ENCODE assay signal across 9 cellular contexts in the genomic region with DNA sequence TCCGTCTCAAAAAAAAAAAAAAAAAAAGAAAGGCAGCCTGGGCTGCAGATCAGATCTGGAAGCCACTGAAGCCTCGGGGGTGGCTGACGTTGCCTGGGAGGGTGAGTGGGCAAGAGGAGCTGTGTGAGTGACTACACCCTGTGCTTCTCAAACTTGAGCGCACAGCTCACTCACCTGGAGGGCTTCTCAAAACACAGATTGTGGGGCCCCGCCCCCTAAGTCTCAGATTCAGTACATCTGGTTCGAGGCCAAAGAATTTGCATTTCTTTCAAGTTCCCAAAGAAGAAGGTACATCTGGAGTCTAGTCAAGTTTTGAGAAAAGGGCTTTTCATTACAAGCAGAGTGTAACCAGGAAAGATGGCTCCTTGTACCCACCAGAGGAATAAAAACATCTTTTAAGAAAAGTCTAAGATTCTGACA.
DNase-seq lines count a peak whose midpoint lies in the region; ATAC-seq and TF ChIP-seq lines count a peak whose summit lies in the region.
"Had no signal": no experiment of that assay in that cellular context is flagged by ENCODE, and none has a peak within 500 bp of the region (broad histone marks: within the 10 kb centered on the region; RNA-seq: fewer than 3 reads in every experiment).

No MANE protein-coding gene starts in this region.

- no peak for TF ChIP-seq CTCF in transverse colon (IDR thresholded peaks at IDR 0.05)
- TF ChIP-seq CTCF in hepatocyte (IDR thresholded peaks at IDR 0.05; ENCODE audit: poor library complexity) = no peak

- H3K27me3 ChIP-seq in transverse colon (no peaks in the 10 kb centered on the region), hepatocyte (no peaks in the 10 kb centered on the region)
- H3K27me3 ChIP-seq: BE2C had no signal

- no peaks in the 10 kb centered on the region for H4K20me1 ChIP-seq in hepatocyte (ENCODE audit: insufficient read depth, poor library complexity, severe bottlenecking)

- ATAC-seq in HG03175 (IDR thresholded peaks at IDR 0.05; ENCODE audit: unreplicated experiment) = peak; percentile 71

- no peak for TF ChIP-seq POLR2A in transverse colon (IDR thresholded peaks at IDR 0.05)

- H3K4me3 ChIP-seq in transverse colon (no peak overlapping the region), hepatocyte (no peak overlapping the region)

- H3K4me2 ChIP-seq in hepatocyte = no peak overlapping the region

- H3K36me3 ChIP-seq in transverse colon (no peaks in the 10 kb centered on the region), hepatocyte (replicated peaks; ENCODE audit: insufficient read depth, low read depth) (no peaks in the 10 kb centered on the region)
- H3K36me3 ChIP-seq: BE2C had no signal

- 76% methylated on average over 6 of the region's 6 CpGs; no CpG with 5 or more reads in 1 of the 2 donors for WGBS in transverse colon (ENCODE audit: low coverage in 1 of 2), 2 donors
- WGBS in hepatocyte (ENCODE audit: low lambda C conversion rate, missing lambda C conversion rate) = 65% methylated on average over 6 of the region's 6 CpGs

- H3K4me1 ChIP-seq in transverse colon = peaks cover 0 to 18% (median 5%) of the 10 kb centered on the region in 4 donors
- no peaks in the 10 kb centered on the region for H3K4me1 ChIP-seq in hepatocyte (ENCODE audit: insufficient read depth)
- H3K4me1 ChIP-seq: BE2C had no signal

- TF ChIP-seq EP300 in transverse colon (IDR thresholded peaks at IDR 0.05; ENCODE audit: low read depth) = no peak

- no peaks in the 10 kb centered on the region for H3K9me2 ChIP-seq in hepatocyte (replicated peaks; ENCODE audit: insufficient read depth)

- H3K27ac ChIP-seq in transverse colon = peak overlapping the region in 1 of 4 donors; percentile 25
- no peak overlapping the region for H3K27ac ChIP-seq in hepatocyte

- H3K79me2 ChIP-seq in hepatocyte = no peaks in the 10 kb centered on the region

- intact Hi-C loops in transverse colon (cut with DNase I; ENCODE audit: low total_unique reads) = no loop called here

- DNase-seq in activated naive CD4-positive, alpha-beta T cell treated with Interleukin-2 at 50 U/mL for 16 hours = peak; percentile 39
- no peak for DNase-seq in activated naive CD4-positive, alpha-beta T cell (lab: John Stamatoyannopoulos, UW)
- peak; percentile 68 for DNase-seq in activated naive CD4-positive, alpha-beta T cell treated with anti-CD3 and anti-CD28 coated beads, Interleukin-2, amount 50 U/mL, for 16 hours
- DNase-seq in transverse colon = peak; percentile 74
- no peak for DNase-seq in hepatocyte (ENCODE audit: low spot score)
- DNase-seq in GM03348 (ENCODE audit: low spot score) = no peak
- no peak for DNase-seq in globus pallidus (ENCODE audit: low spot score)
- DNase-seq: BE2C had no signal

- H2AFZ ChIP-seq in hepatocyte = no peak overlapping the region

- no peaks in the 10 kb centered on the region for H3K9me3 ChIP-seq in transverse colon
- no peaks in the 10 kb centered on the region for H3K9me3 ChIP-seq in hepatocyte (ENCODE audit: low read depth)
- H3K9me3 ChIP-seq: BE2C had no signal

- in situ Hi-C loops in transverse colon (cut with MboI; ENCODE audit: low pct_ligation_motif_present in 1 of 4, low pct_unique_long_range_greater_than_20kb in 1 of 4, low sequenced_read_pairs in 3 of 4) = loop anchor here (5.0 to 25.0 kb wide), 4 partner anchors 403 to 610 kb away; a partner anchor contains a TSS

Comparison
In these comparisons a context has a peak if more than half of its experiments do, and no peak if none do; other contexts are left out.
1. DNase-seq: peak in activated naive CD4-positive, alpha-beta T cell treated with Interleukin-2 at 50 U/mL for 16 hours (single experiment), activated naive CD4-positive, alpha-beta T cell treated with anti-CD3 and anti-CD28 coated beads, Interleukin-2, amount 50 U/mL, for 16 hours (single experiment) and transverse colon (single experiment); none in activated naive CD4-positive, alpha-beta T cell (0 of 4), hepatocyte (single experiment), GM03348 (single experiment) and globus pallidus (single experiment).